ENCODE assay signal across 28 cellular contexts in the genomic region with DNA sequence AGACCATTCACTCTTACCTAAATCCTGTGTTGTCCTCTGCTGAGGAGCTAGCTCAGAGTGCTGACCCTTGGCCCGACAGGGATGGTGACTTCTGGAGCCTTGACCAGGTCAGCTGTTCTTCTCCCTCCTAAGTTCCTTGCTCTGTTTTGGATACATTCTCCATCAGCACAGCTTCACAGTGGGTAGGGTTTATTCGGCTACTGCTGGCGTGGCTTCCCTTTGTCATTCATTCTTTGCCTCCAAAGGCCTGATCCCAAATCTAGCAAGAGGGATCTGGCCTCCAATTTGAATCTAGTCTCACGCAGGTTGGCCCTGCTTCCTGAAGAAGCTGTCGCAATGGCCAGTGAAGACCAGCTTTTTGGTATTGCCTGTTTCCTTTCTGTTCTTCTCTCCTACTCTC.
"Had no signal": no experiment of that assay in that cellular context is flagged by ENCODE, and none has a peak within 500 bp of the region (broad histone marks: within the 10 kb centered on the region; RNA-seq: fewer than 3 reads in every experiment).

No MANE protein-coding gene starts in this region.

- H3K9me3 Mint-ChIP-seq: endodermal cell, nephron, type B pancreatic cell had no signal

- H3K36me3 ChIP-seq: colonic mucosa, esophagus muscularis mucosa, gastroesophageal sphincter, heart left ventricle, left lung, prostate gland, right atrium auricular region, stomach, thyroid gland had no signal

- H3K79me2 ChIP-seq: hepatocyte had no signal

- H3K27ac ChIP-seq: colonic mucosa, epithelial cell of prostate, esophagus muscularis mucosa, foreskin keratinocyte, gastroesophageal sphincter, heart left ventricle, hepatocyte, left lung, prostate gland, right atrium auricular region, stomach, thyroid gland had no signal

- H3K27ac Mint-ChIP-seq: dendritic cell treated with granulocyte-macrophage colony-stimulating factor and Interleukin-4, amounts not matched to agents 40 ng/mL and 50 ng/mL, for 4 days; endodermal cell; naive thymus-derived CD4-positive, alpha-beta T cell; nephron; stimulated activated effector memory CD8-positive, alpha-beta T cell treated with anti-CD3 and anti-CD28 coated beads, Interleukin-12 subunit alpha, Interleukin-12 subunit beta, amount 100 ng/mL, for 72 hours; type B pancreatic cell had no signal

- DNase-seq: colonic mucosa; effector CD8-positive, alpha-beta T cell; endodermal cell; foreskin keratinocyte; heart left ventricle; left cardiac atrium; left lung; mesenchymal stem cell; midbrain; naive thymus-derived CD4-positive, alpha-beta T cell; nucleus accumbens; stimulated activated CD4-positive, alpha-beta T cell treated with anti-CD3 and anti-CD28 coated beads, Interleukin-2, amount 100 ng/mL, for 24 hours; stimulated activated CD4-positive, alpha-beta T cell treated with anti-CD3 and anti-CD28 coated beads, Interleukin-4, amount 100 ng/mL, for 24 hours; stimulated activated naive CD4-positive, alpha-beta T cell treated with Interleukin-2 at 50 U/mL for 16 hours; stomach; thyroid gland had no signal

- ATAC-seq: foreskin keratinocyte; gastroesophageal sphincter; heart left ventricle; left cardiac atrium; left lung; naive thymus-derived CD4-positive, alpha-beta T cell; sciatic nerve; stimulated activated effector memory CD8-positive, alpha-beta T cell treated with anti-CD3 and anti-CD28 coated beads, Interleukin-12 subunit alpha, Interleukin-12 subunit beta, amount 100 ng/mL, for 72 hours had no signal

- H3K36me3 Mint-ChIP-seq: stimulated activated effector memory CD8-positive, alpha-beta T cell treated with anti-CD3 and anti-CD28 coated beads, Interleukin-12 subunit alpha, Interleukin-12 subunit beta, amount 100 ng/mL, for 72 hours; type B pancreatic cell had no signal

- H3K27me3 Mint-ChIP-seq: dendritic cell treated with granulocyte-macrophage colony-stimulating factor and Interleukin-4, amounts not matched to agents 40 ng/mL and 50 ng/mL, for 4 days; type B pancreatic cell had no signal

- H3K27me3 ChIP-seq: colonic mucosa, foreskin keratinocyte, hepatocyte, left lung, right atrium auricular region, thyroid gland had no signal

- H3K4me1 Mint-ChIP-seq: nephron; stimulated activated effector memory CD8-positive, alpha-beta T cell treated with anti-CD3 and anti-CD28 coated beads, Interleukin-12 subunit alpha, Interleukin-12 subunit beta, amount 100 ng/mL, for 72 hours had no signal

- H3K9me3 ChIP-seq: colonic mucosa, esophagus muscularis mucosa, gastroesophageal sphincter, heart left ventricle, left lung, prostate gland, right atrium auricular region, stomach, thyroid gland had no signal

- H2AFZ ChIP-seq: hepatocyte had no signal

- H3K4me3 Mint-ChIP-seq: dendritic cell treated with granulocyte-macrophage colony-stimulating factor and Interleukin-4, amounts not matched to agents 40 ng/mL and 50 ng/mL, for 4 days; endodermal cell; naive thymus-derived CD4-positive, alpha-beta T cell; nephron; stimulated activated effector memory CD8-positive, alpha-beta T cell treated with anti-CD3 and anti-CD28 coated beads, Interleukin-12 subunit alpha, Interleukin-12 subunit beta, amount 100 ng/mL, for 72 hours; type B pancreatic cell had no signal

- H3K4me1 ChIP-seq: colonic mucosa, esophagus muscularis mucosa, foreskin keratinocyte, gastroesophageal sphincter, heart left ventricle, left lung, prostate gland, right atrium auricular region, stomach, thyroid gland had no signal

- H3K4me2 ChIP-seq: hepatocyte, smooth muscle cell had no signal

- H3K4me3 ChIP-seq: colonic mucosa, esophagus muscularis mucosa, gastroesophageal sphincter, heart left ventricle, hepatocyte, left lung, prostate gland, right atrium auricular region, smooth muscle cell, stomach, thyroid gland had no signal
